Comparison of ENCODE assay signal across 8 cellular contexts in genomic region chr14:65281991-65282908, GRCh38.
DNase-seq lines count a peak whose midpoint lies in the region; ATAC-seq lines count a peak whose summit lies in the region.

No MANE protein-coding gene starts in this region.

- ATAC-seq in HG03139 (IDR thresholded peaks at IDR 0.05; ENCODE audit: unreplicated experiment) (no peak), HG02678 (IDR thresholded peaks at IDR 0.05; ENCODE audit: unreplicated experiment) (no peak)

- H3K4me3 ChIP-seq in mononuclear cell (ENCODE audit: low read length): peak overlapping the region; percentile 12

- H3K9me3 ChIP-seq in mononuclear cell (ENCODE audit: low read depth, low read length): no peaks in the 10 kb centered on the region

- no peaks in the 10 kb centered on the region for H3K27me3 ChIP-seq in mononuclear cell (ENCODE audit: insufficient read depth, low read length)

- H3K4me1 ChIP-seq in mononuclear cell (ENCODE audit: insufficient read depth, low read length): peaks cover 27% of the 10 kb centered on the region

- DNase-seq in GM04503 (ENCODE audit: low read depth) (peak; percentile 71), NCI-H226 (peak; percentile 53), dedifferentiated amniotic fluid mesenchymal stem cell (ENCODE audit: extremely low spot score) (peak; percentile 42), NCI-H526 (lab: John Stamatoyannopoulos, UW) (no peak), NCI-H1105 (lab: John Stamatoyannopoulos, UW) (no peak)

Comparison
In these comparisons a context has a peak if more than half of its experiments do, and no peak if none do; other contexts are left out.
1. DNase-seq: peak in GM04503 (single experiment), NCI-H226 (single experiment) and dedifferentiated amniotic fluid mesenchymal stem cell (single experiment); none in NCI-H526 (0 of 2) and NCI-H1105 (single experiment).